ENCODE assay signal across 32 cellular contexts in genomic region chr18:41113885-41114482, GRCh38.
DNase-seq lines count a peak whose midpoint lies in the region; ATAC-seq and TF ChIP-seq lines count a peak whose summit lies in the region.
"Had no signal": no experiment of that assay in that cellular context is flagged by ENCODE, and none has a peak within 500 bp of the region (broad histone marks: within the 10 kb centered on the region; RNA-seq: fewer than 3 reads in every experiment).

No MANE protein-coding gene starts in this region.

- DNase-seq in EH (ENCODE audit: low read depth) (peak; percentile 10), adipocyte (ENCODE audit: low read depth) (peak; percentile 37), epithelial cell of esophagus (ENCODE audit: low read depth) (peak; percentile 44), neural progenitor cell (ENCODE audit: low spot score) (no peak), thyroid gland (no peak), prostate gland (ENCODE audit: low spot score) (no peak)
- DNase-seq in stimulated activated naive CD8-positive, alpha-beta T cell treated with anti-CD3 and anti-CD28 coated beads, Interleukin-15, Interleukin-2, amounts not matched to agents 100 U/mL and 50 U/mL, for 24 hours = no peak
- DNase-seq: activated CD4-positive, alpha-beta T cell treated with anti-CD3 and anti-CD28 coated beads, Interleukin-2, amount 10 ng/mL, durations not matched to agents 24 days and 14 days; activated gamma-delta T cell treated with Interleukin-2 at 50 U/mL for 16 hours; activated T-cell treated with anti-CD3 and anti-CD28 coated beads, Interleukin-2, amount 50 U/mL, for 24 hours; cortex of kidney; DMS53; effector memory CD8-positive, alpha-beta T cell; GDM1; HCEC 1CT; islet precursor cell; left ventricle myocardium superior; MG63; naive B cell; NCI-H1417; NCI-H82; OCI-M1; small intestine; stimulated activated CD4-positive, alpha-beta T cell treated with anti-CD3 and anti-CD28 coated beads, Interleukin-1b, Interleukin-23, amount 100 ng/mL, for 48 hours; stimulated activated CD8-positive, alpha-beta memory T cell treated with anti-CD3 and anti-CD28 coated beads, Interleukin-4, amount 100 ng/mL, for 48 hours had no signal

- no peaks in the 10 kb centered on the region for H3F3A ChIP-seq in neural progenitor cell (ENCODE audit: low read depth)

- H3K36me3 Mint-ChIP-seq in neural progenitor cell = no peaks in the 10 kb centered on the region
- H3K36me3 Mint-ChIP-seq: mesothelial cell of epicardium, naive B cell had no signal

- TF ChIP-seq POLR2A in thyroid gland (IDR thresholded peaks at IDR 0.05) = no peak
- no peak for TF ChIP-seq POLR2A in prostate gland (IDR thresholded peaks at IDR 0.05)

- ATAC-seq in HG02588 (IDR thresholded peaks at IDR 0.05; ENCODE audit: unreplicated experiment) = no peak
- no peak for ATAC-seq in stimulated activated naive CD8-positive, alpha-beta T cell treated with anti-CD3 and anti-CD28 coated beads, Interleukin-15, Interleukin-2, amounts not matched to agents 100 U/mL and 50 U/mL, for 24 hours
- ATAC-seq: effector memory CD8-positive, alpha-beta T cell; esophagus mucosa; K562; left ventricle myocardium superior; Right ventricle myocardium inferior had no signal

- H3K9me3 ChIP-seq in adipocyte (ENCODE audit: control insufficient read depth, low read length) (peaks cover 10% of the 10 kb centered on the region), neural progenitor cell (ENCODE audit: low read depth) (no peaks in the 10 kb centered on the region), thyroid gland (no peaks in the 10 kb centered on the region), prostate gland (no peaks in the 10 kb centered on the region)
- H3K9me3 ChIP-seq: tibial nerve had no signal

- no peak overlapping the region for H2AFZ ChIP-seq in neural progenitor cell (replicated peaks)

- H3K4me3 ChIP-seq in adipocyte (ENCODE audit: low read length) (no peak overlapping the region), epithelial cell of esophagus (ENCODE audit: low read length) (no peak overlapping the region), neural progenitor cell (no peak overlapping the region), thyroid gland (replicated peaks in 1 of 3) (no peak overlapping the region), prostate gland (no peak overlapping the region)
- H3K4me3 ChIP-seq: BLaER1 treated with 17β-estradiol and CSF1 and Interleukin-3, amounts not matched to agents 10 nM and 100 nM; K562; MG63; tibial nerve had no signal

- H3K9me3 Mint-ChIP-seq in neural progenitor cell = peaks cover 8% of the 10 kb centered on the region

- H3K4me1 ChIP-seq in adipocyte (ENCODE audit: control insufficient read depth, insufficient read depth, low read length) (no peaks in the 10 kb centered on the region), neural progenitor cell (peaks cover 3% of the 10 kb centered on the region), thyroid gland (no peaks in the 10 kb centered on the region), prostate gland (replicated peaks) (no peaks in the 10 kb centered on the region)
- H3K4me1 ChIP-seq: BLaER1 treated with 17β-estradiol and CSF1 and Interleukin-3, amounts not matched to agents 10 nM and 100 nM; tibial nerve had no signal

- H3K4me2 ChIP-seq in neural progenitor cell = no peak overlapping the region
- H3K4me2 ChIP-seq: BLaER1 treated with 17β-estradiol and CSF1 and Interleukin-3, amounts not matched to agents 10 nM and 100 nM had no signal

- no peaks in the 10 kb centered on the region for H3K36me3 ChIP-seq in adipocyte (ENCODE audit: control insufficient read depth, insufficient read depth, low read length, severe bottlenecking)
- H3K36me3 ChIP-seq in neural progenitor cell = no peaks in the 10 kb centered on the region
- no peaks in the 10 kb centered on the region for H3K36me3 ChIP-seq in thyroid gland
- H3K36me3 ChIP-seq in prostate gland = no peaks in the 10 kb centered on the region
- H3K36me3 ChIP-seq: BLaER1 treated with 17β-estradiol and CSF1 and Interleukin-3, amounts not matched to agents 10 nM and 100 nM; MG63; tibial nerve had no signal

- H3K27ac Mint-ChIP-seq in neural progenitor cell = peak overlapping the region; percentile 16
- H3K27ac Mint-ChIP-seq: activated CD4-positive, alpha-beta T cell treated with anti-CD3 and anti-CD28 coated beads, Interleukin-2, amount 10 ng/mL, durations not matched to agents 24 days and 14 days; activated T-cell treated with anti-CD3 and anti-CD28 coated beads, Interleukin-2, amount 50 U/mL, for 24 hours; effector memory CD8-positive, alpha-beta T cell; mesothelial cell of epicardium had no signal

- no peaks in the 10 kb centered on the region for H4K20me1 ChIP-seq in neural progenitor cell (ENCODE audit: low read depth)
- H4K20me1 ChIP-seq: BLaER1 treated with 17β-estradiol and CSF1 and Interleukin-3, amounts not matched to agents 10 nM and 100 nM had no signal

- H3K27ac ChIP-seq in neural progenitor cell (no peak overlapping the region), thyroid gland (no peak overlapping the region), prostate gland (no peak overlapping the region)
- H3K27ac ChIP-seq: BLaER1 treated with 17β-estradiol and CSF1 and Interleukin-3, amounts not matched to agents 10 nM and 100 nM; tibial nerve had no signal

- H3K27me3 Mint-ChIP-seq in neural progenitor cell (ENCODE audit: insufficient read depth, low read depth) = no peaks in the 10 kb centered on the region
- H3K27me3 Mint-ChIP-seq: activated CD4-positive, alpha-beta T cell treated with anti-CD3 and anti-CD28 coated beads, Interleukin-2, amount 10 ng/mL, durations not matched to agents 24 days and 14 days; activated T-cell treated with anti-CD3 and anti-CD28 coated beads, Interleukin-2, amount 50 U/mL, for 24 hours; effector memory CD8-positive, alpha-beta T cell; naive B cell had no signal

- H3K27me3 ChIP-seq in adipocyte (replicated peaks; ENCODE audit: control insufficient read depth, insufficient read depth, low read length) = no peaks in the 10 kb centered on the region
- no peaks in the 10 kb centered on the region for H3K27me3 ChIP-seq in neural progenitor cell
- no peaks in the 10 kb centered on the region for H3K27me3 ChIP-seq in thyroid gland
- H3K27me3 ChIP-seq in prostate gland (replicated peaks; ENCODE audit: insufficient read depth) = no peaks in the 10 kb centered on the region
- H3K27me3 ChIP-seq: BLaER1 treated with 17β-estradiol and CSF1 and Interleukin-3, amounts not matched to agents 10 nM and 100 nM; MG63; tibial nerve had no signal

- H3K9ac ChIP-seq in adipocyte (ENCODE audit: low read length) = no peak overlapping the region
- H3K9ac ChIP-seq in neural progenitor cell = no peak overlapping the region
- H3K9ac ChIP-seq: BLaER1 treated with 17β-estradiol and CSF1 and Interleukin-3, amounts not matched to agents 10 nM and 100 nM had no signal

- no peak overlapping the region for H3K4me3 Mint-ChIP-seq in neural progenitor cell
- H3K4me3 Mint-ChIP-seq: activated CD4-positive, alpha-beta T cell treated with anti-CD3 and anti-CD28 coated beads, Interleukin-2, amount 10 ng/mL, durations not matched to agents 24 days and 14 days; activated T-cell treated with anti-CD3 and anti-CD28 coated beads, Interleukin-2, amount 50 U/mL, for 24 hours; effector memory CD8-positive, alpha-beta T cell; mesothelial cell of epicardium; naive B cell had no signal

- TF ChIP-seq CTCF in epithelial cell of esophagus (IDR thresholded peaks at IDR 0.05; ENCODE audit: insufficient read depth, low read depth, low read length, missing control alignments) (no peak), neural progenitor cell (IDR thresholded peaks at IDR 0.05) (no peak), thyroid gland (IDR thresholded peaks at IDR 0.05) (no peak), prostate gland (IDR thresholded peaks at IDR 0.05) (no peak)

- no peaks in the 10 kb centered on the region for H3K79me2 ChIP-seq in neural progenitor cell (ENCODE audit: low read depth)

- 61 to 67% methylated on average over 2 of the region's 2 CpGs for WGBS in thyroid gland, 2 donors
- 36% methylated on average over 2 of the region's 2 CpGs for WGBS in prostate gland

- intact Hi-C loops in thyroid gland (cut with DNase I) = no loop called here
- intact Hi-C loops in prostate gland (cut with DNase I) = no loop called here

- H3K4me1 Mint-ChIP-seq in neural progenitor cell = peaks cover 10% of the 10 kb centered on the region
- H3K4me1 Mint-ChIP-seq: activated CD4-positive, alpha-beta T cell treated with anti-CD3 and anti-CD28 coated beads, Interleukin-2, amount 10 ng/mL, durations not matched to agents 24 days and 14 days; naive B cell had no signal

Comparison
In these comparisons a context has a peak if more than half of its experiments do, and no peak if none do; other contexts are left out.
1. DNase-seq: peak in EH (single experiment), adipocyte (single experiment) and epithelial cell of esophagus (single experiment); none in neural progenitor cell (single experiment), thyroid gland (0 of 2), prostate gland (single experiment) and stimulated activated naive CD8-positive, alpha-beta T cell treated with anti-CD3 and anti-CD28 coated beads, Interleukin-15, Interleukin-2, amounts not matched to agents 100 U/mL and 50 U/mL, for 24 hours (single experiment).